ENCODE assay signal across 12 cellular contexts in genomic region chr9:99090366-99091130, GRCh38.
"Had no signal": no experiment of that assay in that cellular context is flagged by ENCODE, and none has a peak within 500 bp of the region (broad histone marks: within the 10 kb centered on the region; RNA-seq: fewer than 3 reads in every experiment).

No MANE protein-coding gene starts in this region.

- H3K9me3 ChIP-seq: gastrocnemius medialis had no signal

- H3K27me3 Mint-ChIP-seq: activated naive CD8-positive, alpha-beta T cell; memory B cell had no signal

- H3K4me3 ChIP-seq: cardiac muscle cell, gastrocnemius medialis, left ventricle myocardium inferior, right atrium auricular region had no signal

- H3K4me1 ChIP-seq: gastrocnemius medialis, left ventricle myocardium inferior, right atrium auricular region had no signal

- H3K36me3 ChIP-seq: cardiac muscle cell, gastrocnemius medialis, left ventricle myocardium inferior, right atrium auricular region, WERI-Rb-1 had no signal

- H3K27ac ChIP-seq: cardiac muscle cell, gastrocnemius medialis, left ventricle myocardium inferior, right atrium auricular region, WERI-Rb-1 had no signal

- DNase-seq: activated CD4-positive, alpha-beta T cell treated with anti-CD3 and anti-CD28 coated beads for 48 hours; activated effector memory CD4-positive, alpha-beta T cell treated with anti-CD3 and anti-CD28 coated beads, Interleukin-2, amount 50 U/mL, for 16 hours; activated T-cell treated with anti-CD3 and anti-CD28 coated beads, Interleukin-2, amount 50 U/mL, for 1 hour; aorta; gastrocnemius medialis; left ventricle myocardium inferior; small intestine; WERI-Rb-1 had no signal

- H3K27ac Mint-ChIP-seq: memory B cell had no signal

- H3K9me3 Mint-ChIP-seq: memory B cell had no signal

- H3K4me3 Mint-ChIP-seq: activated naive CD8-positive, alpha-beta T cell; memory B cell had no signal

- H3K36me3 Mint-ChIP-seq: activated naive CD8-positive, alpha-beta T cell had no signal

- H3K27me3 ChIP-seq: cardiac muscle cell, gastrocnemius medialis, right atrium auricular region had no signal
